11 cellular contexts compared by ENCODE assay signal in the genomic region with DNA sequence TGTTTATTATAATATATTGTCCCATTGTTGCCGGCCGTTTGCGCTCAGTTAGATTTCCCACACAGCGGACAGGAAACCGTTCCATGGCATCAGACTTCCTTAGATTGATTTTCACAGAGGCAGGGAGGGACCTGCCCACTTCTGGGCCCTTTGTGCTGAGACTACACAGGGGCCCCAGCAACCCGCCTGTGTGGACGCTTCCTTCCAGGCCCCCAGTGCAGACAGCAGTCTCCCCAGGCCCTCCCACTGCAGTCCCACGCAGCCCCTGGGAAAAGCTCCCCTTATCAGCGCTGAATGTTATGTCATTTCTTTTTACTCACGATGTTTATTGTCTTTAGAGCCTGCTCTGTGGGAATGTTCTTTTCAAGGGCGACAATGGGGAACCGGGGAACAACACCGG.
DNase-seq lines count a peak whose midpoint lies in the region; ATAC-seq and TF ChIP-seq lines count a peak whose summit lies in the region.
"Had no signal": no experiment of that assay in that cellular context is flagged by ENCODE, and none has a peak within 500 bp of the region (broad histone marks: within the 10 kb centered on the region; RNA-seq: fewer than 3 reads in every experiment).

No MANE protein-coding gene starts in this region.

- H3K4me2 ChIP-seq in IMR-90 (ENCODE audit: low read depth, low read length) (no peak overlapping the region), smooth muscle cell (peak overlapping the region; percentile 96)

- dilution Hi-C loops in IMR-90 (cut with HindIII; ENCODE audit: low sequenced_read_pairs, unreplicated experiment) = no loop called here

- H3K23ac ChIP-seq in IMR-90 (ENCODE audit: low read depth, low read length) = no peak overlapping the region

- no peak overlapping the region for H3K18ac ChIP-seq in IMR-90 (ENCODE audit: low read depth, low read length)

- no CpG with 5 or more reads among the region's 13 CpGs for WGBS in IMR-90 (ENCODE audit: extremely low coverage in 2 of 2, insufficient read length in 1 of 2), 2 experiments
- WGBS in ectodermal cell, 2 experiments = 29 to 37% methylated on average over 13 of the region's 13 CpGs
- 47% methylated on average over 13 of the region's 13 CpGs for WGBS in right lobe of liver (ENCODE audit: insufficient coverage, low coverage, low lambda C conversion rate, missing lambda C conversion rate)
- WGBS in smooth muscle cell (ENCODE audit: low lambda C conversion rate) = 29% methylated on average over 13 of the region's 13 CpGs

- no peak overlapping the region for H2AK5ac ChIP-seq in IMR-90 (ENCODE audit: low read depth, low read length)

- in situ Hi-C loops in IMR-90 (cut with MboI; ENCODE audit: low sequenced_read_pairs) = loop anchor here (25.0 kb wide), 1 partner anchor 193 kb away; no protein-coding TSS in a partner anchor

- H3K9ac ChIP-seq in IMR-90 (ENCODE audit: low read depth, low read length) (no peak overlapping the region), smooth muscle cell (ENCODE audit: low read depth) (no peak overlapping the region)

- H3K4me3 ChIP-seq in IMR-90 (ENCODE audit: insufficient read depth, low read depth, low read length) (no peak overlapping the region), ectodermal cell (ENCODE audit: insufficient read depth, low read depth, low read length) (peak overlapping the region; percentile 13), right lobe of liver (no peak overlapping the region), smooth muscle cell (no peak overlapping the region)

- H3K9me3 ChIP-seq in IMR-90 (ENCODE audit: control insufficient read depth, insufficient read depth, low read length) (no peaks in the 10 kb centered on the region), ectodermal cell (ENCODE audit: control insufficient read depth, low read length) (no peaks in the 10 kb centered on the region), right lobe of liver (no peaks in the 10 kb centered on the region), smooth muscle cell (replicated peaks; ENCODE audit: low read depth) (no peaks in the 10 kb centered on the region)

- no peak overlapping the region for H2BK20ac ChIP-seq in IMR-90 (ENCODE audit: low read depth, low read length)

- no peaks in the 10 kb centered on the region for H4K20me1 ChIP-seq in IMR-90 (ENCODE audit: insufficient read depth, low read length)
- H4K20me1 ChIP-seq in smooth muscle cell (ENCODE audit: low read depth) = no peaks in the 10 kb centered on the region

- CTCF ChIA-PET in IMR-90 (lab: Yijun Ruan, JAX) = interaction anchor here (1.6 kb wide), 1 partner anchor 202 kb away, joined by 3 read pairs; no protein-coding TSS in a partner anchor

- no peak for ATAC-seq in IMR-90 (ENCODE audit: low read depth)
- ATAC-seq in right lobe of liver = peak; percentile 47 to 69 (median 54)
- no peak for ATAC-seq in HG03196 (IDR thresholded peaks at IDR 0.05; ENCODE audit: unreplicated experiment)
- no peak for ATAC-seq in GM21737 (IDR thresholded peaks at IDR 0.05; ENCODE audit: unreplicated experiment)
- ATAC-seq: activated T-cell treated with anti-CD3 and anti-CD28 coated beads, Interleukin-2, amount 50 U/mL, for 4 hours had no signal

- H2BK120ac ChIP-seq in IMR-90 (ENCODE audit: low read depth, low read length) = no peak overlapping the region

- no peaks in the 10 kb centered on the region for H3K79me1 ChIP-seq in IMR-90 (ENCODE audit: low read depth in 1 of 2, low read length in 2 of 2)

- no peaks in the 10 kb centered on the region for H3F3A ChIP-seq in smooth muscle cell (ENCODE audit: low read depth)

- H3K4me1 ChIP-seq in IMR-90 (ENCODE audit: control insufficient read depth, insufficient read depth, low read length) = no peaks in the 10 kb centered on the region
- peaks cover 33% of the 10 kb centered on the region for H3K4me1 ChIP-seq in ectodermal cell (ENCODE audit: control insufficient read depth, insufficient read depth, low read length)
- no peaks in the 10 kb centered on the region for H3K4me1 ChIP-seq in right lobe of liver
- peaks cover 54% of the 10 kb centered on the region for H3K4me1 ChIP-seq in smooth muscle cell (ENCODE audit: low read depth)

- no peaks in the 10 kb centered on the region for H3K9me1 ChIP-seq in IMR-90 (ENCODE audit: insufficient read depth, low read length)

- intact Hi-C loops in IMR-90 (cut with micrococcal nuclease) (loop anchor here (2.0 to 5.0 kb wide), 2 partner anchors 352 to 385 kb away; partner anchors contain the start of genes ARGLU1 and EFNB2), right lobe of liver (cut with DNase I) (loop anchor here in 1 of 2 donors (10.0 kb wide), 1 partner anchor 205 kb away; no protein-coding TSS in a partner anchor)

- H3K56ac ChIP-seq in IMR-90 (ENCODE audit: extremely low read depth, insufficient read depth, low read length) = no peak overlapping the region

- DNase-seq in IMR-90 (no peak), right lobe of liver (peak; percentile 50 to 68 (median 60)), smooth muscle cell (lab: John Stamatoyannopoulos, UW; ENCODE audit: unreplicated experiment) (no peak), hypothalamus (lab: John Stamatoyannopoulos, UW) (no peak), activated gamma-delta T cell treated with Interleukin-2 at 50 U/mL for 16 hours (no peak)
- DNase-seq: activated T-cell treated with anti-CD3 and anti-CD28 coated beads, Interleukin-2, amount 50 U/mL, for 4 hours; CD4-positive, alpha-beta memory T cell; NCI-H187 treated with DMSO at 0.1 percent for 48 hours had no signal

- H2BK15ac ChIP-seq in IMR-90 (ENCODE audit: low read depth, low read length) = no peak overlapping the region

- no peak for TF ChIP-seq RAD21 in IMR-90 (IDR thresholded peaks at IDR 0.05; ENCODE audit: low read length)

- H4K91ac ChIP-seq in IMR-90 (ENCODE audit: insufficient read depth, low read depth, low read length) = no peak overlapping the region

- TF ChIP-seq POLR2A in IMR-90 (IDR thresholded peaks at IDR 0.05; ENCODE audit: low read depth, low read length) (no peak), right lobe of liver (IDR thresholded peaks at IDR 0.05) (no peak)

- H3K4ac ChIP-seq in IMR-90 (ENCODE audit: low read depth, low read length) = no peak overlapping the region

- no peak overlapping the region for H4K5ac ChIP-seq in IMR-90 (ENCODE audit: low read depth, low read length)

- POLR2A ChIA-PET in IMR-90 (lab: Charles Lee; ENCODE audit: unreplicated experiment) = no interaction called here

- no peaks in the 10 kb centered on the region for H3K36me3 ChIP-seq in IMR-90 (ENCODE audit: control insufficient read depth, insufficient read depth, low read length)
- H3K36me3 ChIP-seq in ectodermal cell (ENCODE audit: control insufficient read depth, insufficient read depth, low read length) = no peaks in the 10 kb centered on the region
- H3K36me3 ChIP-seq in right lobe of liver = no peaks in the 10 kb centered on the region
- H3K36me3 ChIP-seq in smooth muscle cell (ENCODE audit: low read depth) = no peaks in the 10 kb centered on the region

- H2AFZ ChIP-seq in IMR-90 (replicated peaks; ENCODE audit: low read length, poor library complexity) = peak overlapping the region; percentile 47
- peak overlapping the region; percentile 100 for H2AFZ ChIP-seq in smooth muscle cell (ENCODE audit: low read depth)

- H4K8ac ChIP-seq in IMR-90 (ENCODE audit: low read depth in 2 of 2, low read length in 2 of 2) = no peak overlapping the region

- no peaks in the 10 kb centered on the region for H3K79me2 ChIP-seq in smooth muscle cell (ENCODE audit: low read depth)

- H2BK5ac ChIP-seq in IMR-90 (ENCODE audit: low read depth, low read length, poor library complexity, severe bottlenecking) = no peak overlapping the region

- no peak for TF ChIP-seq CTCF in IMR-90 (conservative IDR thresholded peaks at IDR 0.05; ENCODE audit: low read depth, low read length)
- TF ChIP-seq CTCF in right lobe of liver (IDR thresholded peaks at IDR 0.05) = no peak
- no peak for TF ChIP-seq CTCF in smooth muscle cell (IDR thresholded peaks at IDR 0.05; ENCODE audit: borderline replicate concordance, insufficient read depth, poor library complexity, severe bottlenecking)

- H3K14ac ChIP-seq in IMR-90 (replicated peaks; ENCODE audit: low read depth, low read length) = no peak overlapping the region

- no peak overlapping the region for H2AK9ac ChIP-seq in IMR-90 (replicated peaks; ENCODE audit: low read depth, low read length, poor library complexity)

- H3K27me3 ChIP-seq in IMR-90 (ENCODE audit: control insufficient read depth, insufficient read depth, low read length) (peaks cover 4% of the 10 kb centered on the region; the same call in 1 of the 2 replicates), ectodermal cell (ENCODE audit: control insufficient read depth, insufficient read depth, low read length, poor library complexity, severe bottlenecking) (no peaks in the 10 kb centered on the region), right lobe of liver (no peaks in the 10 kb centered on the region), smooth muscle cell (ENCODE audit: low read depth) (no peaks in the 10 kb centered on the region)

- no peak overlapping the region for H3K27ac ChIP-seq in IMR-90 (ENCODE audit: insufficient read depth, low read length)
- H3K27ac ChIP-seq in ectodermal cell (ENCODE audit: insufficient read depth, low read depth, low read length, poor library complexity, severe bottlenecking) = peak overlapping the region; percentile 78
- peak overlapping the region in 2 of 3 donors; percentile 7 to 23 for H3K27ac ChIP-seq in right lobe of liver
- no peak overlapping the region for H3K27ac ChIP-seq in smooth muscle cell (ENCODE audit: low read depth)

- no TSS peak for BruUV-seq in IMR-90 (replicated peaks; lab: Mats Ljungman, UMichigan)

TF ChIP-seq in IMR-90, 13 proteins besides CTCF, POLR2A, EP300 and RAD21 (continues in another document):
- TF ChIP-seq RFX5 (IDR thresholded peaks at IDR 0.05; ENCODE audit: low read depth, low read length) = no peak
- TF ChIP-seq, protein P1, sequence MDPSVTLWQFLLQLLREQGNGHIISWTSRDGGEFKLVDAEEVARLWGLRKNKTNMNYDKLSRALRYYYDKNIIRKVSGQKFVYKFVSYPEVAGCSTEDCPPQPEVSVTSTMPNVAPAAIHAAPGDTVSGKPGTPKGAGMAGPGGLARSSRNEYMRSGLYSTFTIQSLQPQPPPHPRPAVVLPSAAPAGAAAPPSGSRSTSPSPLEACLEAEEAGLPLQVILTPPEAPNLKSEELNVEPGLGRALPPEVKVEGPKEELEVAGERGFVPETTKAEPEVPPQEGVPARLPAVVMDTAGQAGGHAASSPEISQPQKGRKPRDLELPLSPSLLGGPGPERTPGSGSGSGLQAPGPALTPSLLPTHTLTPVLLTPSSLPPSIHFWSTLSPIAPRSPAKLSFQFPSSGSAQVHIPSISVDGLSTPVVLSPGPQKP (IDR thresholded peaks at IDR 0.05; ENCODE audit: borderline replicate concordance, low read depth, low read length) = no peak
- no peak for TF ChIP-seq FOS (IDR thresholded peaks at IDR 0.05; ENCODE audit: low read depth, low read length)
- no peak for TF ChIP-seq MAFK (IDR thresholded peaks at IDR 0.05; ENCODE audit: low read depth, low read length)
- TF ChIP-seq RCOR1 (IDR thresholded peaks at IDR 0.05; ENCODE audit: insufficient replicate concordance, low read length) = no peak
- TF ChIP-seq MXI1 (IDR thresholded peaks at IDR 0.05; ENCODE audit: borderline replicate concordance, low read depth, low read length) = no peak
- no peak for TF ChIP-seq NFE2L2 (IDR thresholded peaks at IDR 0.05; ENCODE audit: low read depth, low read length)
- no peak for TF ChIP-seq CEBPB (IDR thresholded peaks at IDR 0.05; ENCODE audit: low read depth, low read length)

Comparison
In these comparisons a context has a peak if more than half of its experiments do, and no peak if none do; other contexts are left out.
1. ATAC-seq: peak in right lobe of liver (4 of 4); none in IMR-90 (single experiment), HG03196 (single experiment) and GM21737 (single experiment).
2. DNase-seq: peak in right lobe of liver (3 of 3); none in IMR-90 (single experiment), smooth muscle cell (single experiment), hypothalamus (0 of 51) and activated gamma-delta T cell treated with Interleukin-2 at 50 U/mL for 16 hours (single experiment).
3. H3K27ac ChIP-seq: peak in ectodermal cell (single experiment) and right lobe of liver (2 of 3); none in IMR-90 (single experiment) and smooth muscle cell (single experiment).